ENCODE assay signal across 8 cellular contexts in the genomic region with DNA sequence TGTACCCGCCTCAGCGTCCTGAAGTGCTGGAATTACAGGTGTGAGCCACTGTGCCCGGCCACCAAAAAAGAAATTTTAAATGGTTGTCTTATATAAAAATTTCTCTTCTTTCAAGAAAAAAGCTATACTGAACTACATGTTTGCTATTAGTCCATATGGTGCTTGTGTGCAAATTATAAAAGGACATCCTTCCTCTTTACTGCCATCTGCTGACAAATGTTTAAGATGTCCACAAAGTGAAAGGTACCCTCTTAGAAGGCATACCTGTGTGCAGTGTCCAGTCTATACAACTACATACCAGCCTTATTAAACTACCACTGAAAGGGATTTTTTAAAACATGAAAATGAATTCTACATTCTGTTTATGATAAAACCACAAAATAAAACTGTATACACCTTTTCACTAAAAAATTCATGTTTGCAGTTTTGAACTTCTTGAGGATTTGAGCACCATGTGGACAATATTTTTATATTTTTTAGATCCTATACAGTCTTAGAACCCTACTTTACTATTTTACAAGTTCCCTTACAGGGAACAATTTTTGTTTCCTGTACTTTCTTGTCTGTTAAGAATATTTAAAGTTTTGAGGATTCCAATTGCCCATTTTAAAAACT. TPM values are rescaled to one million over a fixed set of nuclear protein-coding genes. Genes with fewer than 3 reads are reported as not detected.
DNase-seq lines count a peak whose midpoint lies in the region; FAIRE-seq and TF ChIP-seq lines count a peak whose summit lies in the region.

No MANE protein-coding gene starts in this region.

- H3K27ac ChIP-seq in endothelial cell of umbilical vein (ENCODE audit: insufficient read depth, low read depth, low read length), result no peak overlapping the region

- no peak overlapping the region for H2AFZ ChIP-seq in endothelial cell of umbilical vein (ENCODE audit: low read depth, low read length)

- H3K9me1 ChIP-seq in endothelial cell of umbilical vein (replicated peaks; ENCODE audit: control insufficient read depth, extremely low read depth, insufficient read depth, low read length), result no peaks in the 10 kb centered on the region

- no TSS peak for BruUV-seq in endothelial cell of umbilical vein (replicated peaks; lab: Mats Ljungman, UMichigan)

- peak; percentile 31 for FAIRE-seq in endothelial cell of umbilical vein (lab: Jason Lieb, UNC)

- CTCF ChIA-PET in endothelial cell of umbilical vein (lab: Charles Lee), result interaction anchor here (1.3 to 1.4 kb wide), 2 partner anchors 11 to 65 kb away, joined by 3 to 5 read pairs; a partner anchor contains a TSS

- no peak overlapping the region for H3K9ac ChIP-seq in endothelial cell of umbilical vein (replicated peaks; ENCODE audit: extremely low read depth, insufficient read depth, low read length)

- TF ChIP-seq CTCF in endothelial cell of umbilical vein (IDR thresholded peaks at IDR 0.05; ENCODE audit: extremely low read depth in 1 of 2, insufficient read depth in 1 of 2, low read depth in 1 of 2, low read length in 2 of 2), result peak in 1 of 2 donors; percentile 20

- dilution Hi-C loops in endothelial cell of umbilical vein (cut with MboI; ENCODE audit: extremely low pct_ligation_motif_present, low sequenced_read_pairs), result no loop called here

- H3K36me3 ChIP-seq in H7 (replicated peaks; ENCODE audit: control insufficient read depth, insufficient read depth, low read length) (peaks cover 6% of the 10 kb centered on the region), endothelial cell of umbilical vein (ENCODE audit: control insufficient read depth in 2 of 2, extremely low read depth in 1 of 2, insufficient read depth in 2 of 2, low read length in 2 of 2) (peaks cover 12 to 19% of the 10 kb centered on the region in 2 experiments)

- no peak overlapping the region for H3K4me2 ChIP-seq in endothelial cell of umbilical vein (ENCODE audit: insufficient read depth, low read length)

- H3K4me3 ChIP-seq in H7 (ENCODE audit: insufficient read depth, low read depth, low read length), result no peak overlapping the region
- H3K4me3 ChIP-seq in endothelial cell of umbilical vein (replicated peaks in 1 of 3; ENCODE audit: insufficient read depth in 1 of 3, low read depth in 1 of 3, low read length in 3 of 3), result no peak overlapping the region

- H3K9me3 ChIP-seq in endothelial cell of umbilical vein (replicated peaks; ENCODE audit: control insufficient read depth, insufficient read depth, low read length), result no peaks in the 10 kb centered on the region

- POLR2A ChIA-PET in endothelial cell of umbilical vein (lab: Charles Lee), result no interaction called here

- intact Hi-C loops in endothelial cell of umbilical vein (cut with micrococcal nuclease), result no loop called here

- no peaks in the 10 kb centered on the region for H4K20me1 ChIP-seq in endothelial cell of umbilical vein (replicated peaks; ENCODE audit: control insufficient read depth, extremely low read depth, insufficient read depth, low read length)

- H3K27me3 ChIP-seq in H7 (ENCODE audit: control insufficient read depth, insufficient read depth, low read length), result no peaks in the 10 kb centered on the region
- H3K27me3 ChIP-seq in endothelial cell of umbilical vein (ENCODE audit: control insufficient read depth in 2 of 2, insufficient read depth in 2 of 2, low read length in 2 of 2), result no peaks in the 10 kb centered on the region

- no peak for TF ChIP-seq POLR2A in endothelial cell of umbilical vein (IDR thresholded peaks at IDR 0.05; ENCODE audit: low read depth, low read length)

- no peaks in the 10 kb centered on the region for H3K4me1 ChIP-seq in endothelial cell of umbilical vein (ENCODE audit: control insufficient read depth, extremely low read depth, insufficient read depth, low read length)

- peak; percentile 8 for DNase-seq in CD1c-positive myeloid dendritic cell (ENCODE audit: extremely low spot score)
- DNase-seq in H7, result peak; percentile 13
- peak; percentile 32 for DNase-seq in NCI-H524 treated with DMSO at 0.1 percent for 48 hours (lab: John Stamatoyannopoulos, UW)
- peak; percentile 28 for DNase-seq in endothelial cell of umbilical vein (ENCODE audit: low read depth, low spot score)
- peak; percentile 38 for DNase-seq in pons (ENCODE audit: low spot score)
- no peak for DNase-seq in stimulated activated CD4-positive, alpha-beta T cell treated with anti-CD3 and anti-CD28 coated beads, Interleukin-1b, Interleukin-23, amount 100 ng/mL, for 48 hours
- no peak for DNase-seq in middle frontal gyrus (ENCODE audit: extremely low spot score, low spot score)
- DNase-seq in stimulated activated CD4-positive, alpha-beta T cell treated with anti-CD3 and anti-CD28 coated beads, Interleukin-15, amount 100 ng/mL, for 24 hours, result no peak

- no peaks in the 10 kb centered on the region for H3K79me2 ChIP-seq in endothelial cell of umbilical vein (ENCODE audit: control insufficient read depth, insufficient read depth, low read length)

TF ChIP-seq in endothelial cell of umbilical vein, 7 proteins besides CTCF, POLR2A, EP300 and RAD21:
- TF ChIP-seq EZH2 (IDR thresholded peaks at IDR 0.05; ENCODE audit: borderline replicate concordance, low read depth, low read length, severe bottlenecking) (no peak), MYC (IDR thresholded peaks at IDR 0.05; ENCODE audit: low read depth, low read length) (no peak), POLR2AphosphoS5 (IDR thresholded peaks at IDR 0.05; ENCODE audit: insufficient read depth, low read depth, low read length) (no peak), JUN (IDR thresholded peaks at IDR 0.05; ENCODE audit: borderline replicate concordance, insufficient read depth, insufficient read length, low read depth) (no peak), GATA2 (IDR thresholded peaks at IDR 0.05; ENCODE audit: insufficient read depth, insufficient read length, low read depth, low read length) (no peak), FOS (IDR thresholded peaks at IDR 0.05; ENCODE audit: borderline replicate concordance, insufficient read depth, low read length) (no peak)
- TF ChIP-seq, protein P1, sequence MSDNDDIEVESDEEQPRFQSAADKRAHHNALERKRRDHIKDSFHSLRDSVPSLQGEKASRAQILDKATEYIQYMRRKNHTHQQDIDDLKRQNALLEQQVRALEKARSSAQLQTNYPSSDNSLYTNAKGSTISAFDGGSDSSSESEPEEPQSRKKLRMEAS (IDR thresholded peaks at IDR 0.05; ENCODE audit: insufficient read depth, insufficient read length), result no peak

RNA-seq across cellular contexts. Expression of a gene that starts 32.8 kb away (rescaled TPM):
- total RNA-seq in H7 (2014; rRNA removed; shearing (Covaris generic)), result not detected in 2 replicates
- not detected in 2 replicates for total RNA-seq in endothelial cell of umbilical vein
- not detected in 2 replicates for polyA plus RNA-seq in endothelial cell of umbilical vein
- not detected in 2 replicates for polyA plus RNA-seq in endothelial cell of umbilical vein (2011; cell fraction: cytosol; rRNA removed)
- not detected in 2 replicates for polyA plus RNA-seq in endothelial cell of umbilical vein (2011; cell fraction: nucleus; rRNA removed)
- not detected in 2 replicates for polyA plus RNA-seq in endothelial cell of umbilical vein (2012)
- not detected in 2 replicates for polyA minus RNA-seq in endothelial cell of umbilical vein
- not detected for polyA minus RNA-seq in endothelial cell of umbilical vein (2011; cell fraction: cytosol; rRNA and poly(A)+ RNA removed)
- not detected in 2 replicates for polyA minus RNA-seq in endothelial cell of umbilical vein (2011; cell fraction: nucleus; rRNA and poly(A)+ RNA removed)

Comparison
In these comparisons a context has a peak if more than half of its experiments do, and no peak if none do; other contexts are left out.
1. DNase-seq: peak in CD1c-positive myeloid dendritic cell (single experiment), H7 (single experiment), NCI-H524 treated with DMSO at 0.1 percent for 48 hours (single experiment), endothelial cell of umbilical vein (single experiment) and pons (single experiment); none in stimulated activated CD4-positive, alpha-beta T cell treated with anti-CD3 and anti-CD28 coated beads, Interleukin-1b, Interleukin-23, amount 100 ng/mL, for 48 hours (single experiment), middle frontal gyrus (single experiment) and stimulated activated CD4-positive, alpha-beta T cell treated with anti-CD3 and anti-CD28 coated beads, Interleukin-15, amount 100 ng/mL, for 24 hours (single experiment).